In genomic region chr3:177751770-177752169, GRCh38 we compare ENCODE assay signal across 17 cellular contexts.
DNase-seq lines count a peak whose midpoint lies in the region; ATAC-seq and FAIRE-seq lines count a peak whose summit lies in the region.
"Had no signal": no experiment of that assay in that cellular context is flagged by ENCODE, and none has a peak within 500 bp of the region (broad histone marks: within the 10 kb centered on the region; RNA-seq: fewer than 3 reads in every experiment).

No MANE protein-coding gene starts in this region.

- ATAC-seq in GM19324 (IDR thresholded peaks at IDR 0.05; ENCODE audit: low FRiP score, unreplicated experiment) (peak; percentile 80), HG02763 (IDR thresholded peaks at IDR 0.05; ENCODE audit: unreplicated experiment) (peak; percentile 76), GM18858 (IDR thresholded peaks at IDR 0.05; ENCODE audit: unreplicated experiment) (no peak)
- ATAC-seq: activated naive CD8-positive, alpha-beta T cell treated with anti-CD3 and anti-CD28 coated beads, Interleukin-2, amount 50 U/mL, for 24 hours; pancreas had no signal

- no peak for FAIRE-seq in RCC 7860 (lab: Jason Lieb, UNC)
- FAIRE-seq: pancreas, small intestine had no signal

- DNase-seq in NCI-H774 (lab: John Stamatoyannopoulos, UW): peak; percentile 3
- DNase-seq in renal cortical epithelial cell (ENCODE audit: low read depth): peak; percentile 33
- DNase-seq in activated naive CD4-positive, alpha-beta T cell treated with Interleukin-2 at 50 U/mL for 16 hours: no peak
- no peak for DNase-seq in RCC 7860 (ENCODE audit: low spot score)
- DNase-seq in nucleus accumbens (lab: John Stamatoyannopoulos, UW): no peak
- DNase-seq: activated B cell treated with CpG ODN at 0.5 μM for 24 hours; activated CD8-positive, alpha-beta memory T cell treated with anti-CD3 and anti-CD28 coated beads for 24 hours; activated naive CD8-positive, alpha-beta T cell treated with anti-CD3 and anti-CD28 coated beads, Interleukin-2, amount 50 U/mL, for 24 hours; AML-193; NCI-H1436; pancreas; SIG-M5; small intestine; T-helper 2 cell had no signal

Comparison
In these comparisons a context has a peak if more than half of its experiments do, and no peak if none do; other contexts are left out.
1. DNase-seq: peak in NCI-H774 (single experiment) and renal cortical epithelial cell (single experiment); none in activated naive CD4-positive, alpha-beta T cell treated with Interleukin-2 at 50 U/mL for 16 hours (single experiment), RCC 7860 (single experiment) and nucleus accumbens (0 of 56).